Comparison of ENCODE assay signal across 23 cellular contexts in genomic region chr7:82158327-82158726, GRCh38.
DNase-seq lines count a peak whose midpoint lies in the region; ATAC-seq, FAIRE-seq and TF ChIP-seq lines count a peak whose summit lies in the region.
"Had no signal": no experiment of that assay in that cellular context is flagged by ENCODE, and none has a peak within 500 bp of the region (broad histone marks: within the 10 kb centered on the region; RNA-seq: fewer than 3 reads in every experiment).

No MANE protein-coding gene starts in this region.

- TF ChIP-seq CTCF in D721Med (IDR thresholded peaks at IDR 0.05; ENCODE audit: insufficient read depth, missing control alignments), result no peak
- TF ChIP-seq CTCF in HEK293 (tag by site-specific recombination; IDR thresholded peaks at IDR 0.05), result no peak
- no peak for TF ChIP-seq CTCF in PC-3 (conservative IDR thresholded peaks at IDR 0.05; ENCODE audit: low read depth, low read length)

- no peak overlapping the region for H2AFZ ChIP-seq in PC-3 (ENCODE audit: low read length)
- H2AFZ ChIP-seq: GM23338 had no signal

- H3K4me1 ChIP-seq in HEK293 (ENCODE audit: control insufficient read depth, insufficient read depth, low read length) (peaks cover 26% of the 10 kb centered on the region), PC-3 (ENCODE audit: insufficient read depth, low read length) (no peaks in the 10 kb centered on the region; the same call in 1 of the 2 replicates)

- H3F3A ChIP-seq in PC-3 (ENCODE audit: low read length, unreplicated experiment), result no peaks in the 10 kb centered on the region

- no peaks in the 10 kb centered on the region for H3K79me2 ChIP-seq in PC-3 (ENCODE audit: low read length)

- FAIRE-seq in D721Med (lab: Jason Lieb, UNC), result peak; percentile 80
- FAIRE-seq: GM18507, RCC 7860 had no signal

- intact Hi-C loops in PC-3 (cut with micrococcal nuclease), result loop anchor here (1.0 to 5.0 kb wide), 4 partner anchors 51 to 569 kb away; no protein-coding TSS in a partner anchor

- H3K4me2 ChIP-seq in PC-3 (ENCODE audit: low read length), result no peak overlapping the region
- H3K4me2 ChIP-seq: GM23338, SK-N-SH had no signal

- CTCF ChIA-PET in HEK293 (lab: Yijun Ruan, JAX) (no interaction called here), PC-3 (lab: Charles Lee) (interaction anchor here (0.6 kb wide), 1 partner anchor 565 kb away, joined by 3 read pairs; no protein-coding TSS in a partner anchor)

- H3K4me3 ChIP-seq in HEK293 (ENCODE audit: low read depth, low read length) (no peak overlapping the region), PC-3 (ENCODE audit: low read length) (no peak overlapping the region)
- H3K4me3 ChIP-seq: GM23338 had no signal

- POLR2A ChIA-PET in HEK293 (lab: Yijun Ruan, JAX) (no interaction called here), PC-3 (lab: Charles Lee; ENCODE audit: unreplicated experiment) (no interaction called here)

- no peaks in the 10 kb centered on the region for H3K9me2 ChIP-seq in PC-3 (replicated peaks; ENCODE audit: low read length)
- H3K9me2 ChIP-seq: SK-N-SH had no signal

- no peak overlapping the region for H3K9ac ChIP-seq in PC-3 (ENCODE audit: low read length)
- H3K9ac ChIP-seq: SK-N-SH had no signal

- peaks cover 31% of the 10 kb centered on the region for H3K27me3 ChIP-seq in PC-3 (ENCODE audit: low read length)

- DNase-seq in D721Med (ENCODE audit: insufficient read length, low spot score) (no peak), NCI-H2081 treated with DMSO at 0.1 percent for 48 hours (lab: John Stamatoyannopoulos, UW) (peak; percentile 72), PC-3 (peak; percentile 50), HPDE6-E6E7 (ENCODE audit: extremely low spot score) (no peak)
- DNase-seq: C1 segment of cervical spinal cord; CD4-positive, alpha-beta memory T cell; COR-L47; H9; NCI-H1092; NCI-H1417 treated with DMSO at 0.1 percent for 48 hours; NCI-H187 treated with DMSO at 0.1 percent for 48 hours; NCI-H446 treated with DMSO at 0.1 percent for 48 hours; NCI-H82; SK-N-SH; SW 1271; T1000 had no signal

- H3K27ac ChIP-seq in HEK293 (ENCODE audit: extremely low read depth, low read depth, low read length) (no peak overlapping the region), PC-3 (ENCODE audit: low read length) (no peak overlapping the region)

- no peaks in the 10 kb centered on the region for H3K36me3 ChIP-seq in HEK293 (ENCODE audit: control insufficient read depth in 2 of 2, insufficient read depth in 1 of 2, low read length in 2 of 2)
- H3K36me3 ChIP-seq in PC-3 (ENCODE audit: low read depth, low read length), result no peaks in the 10 kb centered on the region

- H4K20me1 ChIP-seq in PC-3 (ENCODE audit: low read length), result no peaks in the 10 kb centered on the region

- H3K9me3 ChIP-seq in HEK293 (ENCODE audit: control insufficient read depth, insufficient read depth, low read depth, low read length) (no peaks in the 10 kb centered on the region), PC-3 (ENCODE audit: low read length) (no peaks in the 10 kb centered on the region)
- H3K9me3 ChIP-seq: SK-N-SH had no signal

- no TSS peak for BruUV-seq in PC-3 (replicated peaks; lab: Mats Ljungman, UMichigan)

- peak; percentile 96 for ATAC-seq in PC-3
- no peak for ATAC-seq in GM18858 (IDR thresholded peaks at IDR 0.05; ENCODE audit: unreplicated experiment)
- no peak for ATAC-seq in GM18517 (IDR thresholded peaks at IDR 0.05; ENCODE audit: unreplicated experiment)
- no peak for ATAC-seq in HG03139 (IDR thresholded peaks at IDR 0.05; ENCODE audit: unreplicated experiment)
- ATAC-seq: GM23338 had no signal

TF ChIP-seq in HEK293, 187 proteins besides CTCF, POLR2A, EP300 and RAD21:
- TF ChIP-seq ZNF140 (tag by site-specific recombination; IDR thresholded peaks at IDR 0.05) (no peak), ZNF629 (tag by site-specific recombination; IDR thresholded peaks at IDR 0.05) (no peak), ZNF23 (tag by site-specific recombination; IDR thresholded peaks at IDR 0.05; ENCODE audit: borderline replicate concordance) (no peak), ZNF394 (tag by site-specific recombination; IDR thresholded peaks at IDR 0.05; ENCODE audit: borderline replicate concordance) (no peak), ZNF133 (tag by site-specific recombination; IDR thresholded peaks at IDR 0.05) (no peak), PRDM2 (tag by site-specific recombination; IDR thresholded peaks at IDR 0.05; ENCODE audit: borderline replicate concordance) (no peak), ZNF211 (tag by site-specific recombination; IDR thresholded peaks at IDR 0.05; ENCODE audit: low read depth) (no peak)
- TF ChIP-seq, protein P1, sequence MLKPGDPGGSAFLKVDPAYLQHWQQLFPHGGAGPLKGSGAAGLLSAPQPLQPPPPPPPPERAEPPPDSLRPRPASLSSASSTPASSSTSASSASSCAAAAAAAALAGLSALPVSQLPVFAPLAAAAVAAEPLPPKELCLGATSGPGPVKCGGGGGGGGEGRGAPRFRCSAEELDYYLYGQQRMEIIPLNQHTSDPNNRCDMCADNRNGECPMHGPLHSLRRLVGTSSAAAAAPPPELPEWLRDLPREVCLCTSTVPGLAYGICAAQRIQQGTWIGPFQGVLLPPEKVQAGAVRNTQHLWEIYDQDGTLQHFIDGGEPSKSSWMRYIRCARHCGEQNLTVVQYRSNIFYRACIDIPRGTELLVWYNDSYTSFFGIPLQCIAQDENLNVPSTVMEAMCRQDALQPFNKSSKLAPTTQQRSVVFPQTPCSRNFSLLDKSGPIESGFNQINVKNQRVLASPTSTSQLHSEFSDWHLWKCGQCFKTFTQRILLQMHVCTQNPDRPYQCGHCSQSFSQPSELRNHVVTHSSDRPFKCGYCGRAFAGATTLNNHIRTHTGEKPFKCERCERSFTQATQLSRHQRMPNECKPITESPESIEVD (tag by site-specific recombination; IDR thresholded peaks at IDR 0.05), result peak; percentile 23; the same call in 1 of the 2 replicates

Comparison
In these comparisons a context has a peak if more than half of its experiments do, and no peak if none do; other contexts are left out.
1. DNase-seq: peak in NCI-H2081 treated with DMSO at 0.1 percent for 48 hours (single experiment) and PC-3 (single experiment); none in D721Med (single experiment) and HPDE6-E6E7 (single experiment).